In the genomic region with DNA sequence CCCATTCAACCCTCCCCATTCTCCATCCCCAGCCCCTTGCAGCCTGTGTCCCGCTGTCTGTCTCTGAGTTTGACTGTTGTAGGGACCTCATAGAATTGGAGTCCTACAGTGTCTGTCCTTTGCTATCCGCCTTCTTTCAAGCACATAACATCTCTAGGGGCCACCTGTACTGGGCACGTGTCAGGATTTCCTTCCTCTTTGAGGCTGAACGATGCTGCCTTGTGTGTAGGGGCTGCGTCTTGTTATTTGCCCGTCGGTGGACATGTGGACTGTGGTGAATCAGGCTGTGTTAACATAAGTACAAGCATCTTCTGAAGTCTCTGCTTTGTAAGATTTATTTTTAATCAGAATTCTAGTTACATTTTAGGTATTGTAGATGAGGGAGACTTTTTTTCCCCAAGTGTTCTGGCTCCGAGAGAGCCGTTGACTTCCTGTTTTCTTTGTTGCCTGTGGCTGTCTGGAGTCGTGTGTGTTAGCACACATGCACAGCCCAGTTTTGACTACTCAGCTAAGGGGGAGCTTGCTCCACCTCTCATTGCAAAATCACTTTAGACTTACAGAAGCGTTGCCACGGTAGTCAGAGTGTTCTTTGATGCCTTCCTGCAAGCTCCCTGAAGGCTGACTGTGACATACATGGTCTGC, we compare ENCODE assay signal across 8 cellular contexts. TPM values are rescaled to one million over a fixed set of nuclear protein-coding genes. Genes with fewer than 3 reads are reported as not detected.
DNase-seq lines count a peak whose midpoint lies in the region; ATAC-seq and TF ChIP-seq lines count a peak whose summit lies in the region.

No MANE protein-coding gene starts in this region.

- no peaks in the 10 kb centered on the region for H3K9me3 Mint-ChIP-seq in nephron progenitor cell

- H3K9me3 ChIP-seq in T-helper 17 cell (ENCODE audit: control insufficient read depth, low read length, poor library complexity, severe bottlenecking) (no peaks in the 10 kb centered on the region), esophagus muscularis mucosa (no peaks in the 10 kb centered on the region)
- no peaks in the 10 kb centered on the region for H3K9me3 ChIP-seq in effector memory CD4-positive, alpha-beta T cell (ENCODE audit: control insufficient read depth, low read length)

- TF ChIP-seq CTCF in nephron progenitor cell (IDR thresholded peaks at IDR 0.05), result no peak
- TF ChIP-seq CTCF in GM13977 (IDR thresholded peaks at IDR 0.05; ENCODE audit: extremely low read depth, insufficient read depth, missing control alignments), result no peak
- TF ChIP-seq CTCF in esophagus muscularis mucosa (IDR thresholded peaks at IDR 0.05), result no peak

- H3K4me1 ChIP-seq in effector memory CD4-positive, alpha-beta T cell (ENCODE audit: control insufficient read depth, insufficient read depth, low read length, poor library complexity, severe bottlenecking), result peaks cover 21% of the 10 kb centered on the region
- H3K4me1 ChIP-seq in esophagus muscularis mucosa, result peaks cover 0 to 9% (median 6%) of the 10 kb centered on the region in 4 donors

- no peak for TF ChIP-seq POLR2A in esophagus muscularis mucosa (IDR thresholded peaks at IDR 0.05; ENCODE audit: low read depth)

- peak overlapping the region; percentile 88 for H3K27ac Mint-ChIP-seq in T-helper 17 cell
- H3K27ac Mint-ChIP-seq in nephron progenitor cell, result peak overlapping the region; percentile 43

- H3K27me3 Mint-ChIP-seq in T-helper 17 cell (no peaks in the 10 kb centered on the region), nephron progenitor cell (ENCODE audit: low read depth, poor library complexity) (peaks cover 4% of the 10 kb centered on the region)

- H3K4me1 Mint-ChIP-seq in T-helper 17 cell (peaks cover 15% of the 10 kb centered on the region), nephron progenitor cell (no peaks in the 10 kb centered on the region)

- DNase-seq in GF-D8 (lab: John Stamatoyannopoulos, UW) (peak; percentile 93), T-helper 17 cell (no peak), nephron progenitor cell (no peak), GM13977 (ENCODE audit: low spot score) (no peak), esophagus muscularis mucosa (ENCODE audit: extremely low spot score) (no peak), NCI-H187 treated with DMSO at 0.1 percent for 48 hours (lab: John Stamatoyannopoulos, UW) (no peak)
- DNase-seq in effector memory CD4-positive, alpha-beta T cell, result peak in 2 of 3 donors; percentile 3 to 11

- no peak for TF ChIP-seq EP300 in esophagus muscularis mucosa (IDR thresholded peaks at IDR 0.05)

- H3K36me3 Mint-ChIP-seq in T-helper 17 cell (ENCODE audit: low read depth) (peaks cover 4% of the 10 kb centered on the region), nephron progenitor cell (ENCODE audit: low read depth) (peaks cover 39% of the 10 kb centered on the region)

- 70% methylated on average over 12 of the region's 12 CpGs for WGBS in esophagus muscularis mucosa

- no peaks in the 10 kb centered on the region for H3K27me3 ChIP-seq in effector memory CD4-positive, alpha-beta T cell (replicated peaks; ENCODE audit: control insufficient read depth, insufficient read depth, low read length, poor library complexity, severe bottlenecking)
- H3K27me3 ChIP-seq in esophagus muscularis mucosa, result no peaks in the 10 kb centered on the region

- intact Hi-C loops in esophagus muscularis mucosa (cut with DNase I), result no loop called here

- ATAC-seq in T-helper 17 cell, result peak; percentile 92
- no peak for ATAC-seq in HG02759 (IDR thresholded peaks at IDR 0.05; ENCODE audit: unreplicated experiment)

- peak overlapping the region; percentile 54 for H3K27ac ChIP-seq in effector memory CD4-positive, alpha-beta T cell (ENCODE audit: insufficient read depth, low read length, poor library complexity, severe bottlenecking)
- peak overlapping the region in 1 of 4 donors; percentile 39 for H3K27ac ChIP-seq in esophagus muscularis mucosa (replicated peaks in 1 of 4)

- H3K36me3 ChIP-seq in effector memory CD4-positive, alpha-beta T cell (ENCODE audit: control insufficient read depth, insufficient read depth, low read length), result peaks cover 34% of the 10 kb centered on the region
- H3K36me3 ChIP-seq in esophagus muscularis mucosa, result peaks cover 69 to 99% (median 92%) of the 10 kb centered on the region in 4 donors

- in situ Hi-C loops in GM13977 (cut with MboI; ENCODE audit: low pct_unique_long_range_greater_than_20kb, low sequenced_read_pairs, unreplicated experiment), result no loop called here

- peak overlapping the region; percentile 24 for H3K4me3 ChIP-seq in effector memory CD4-positive, alpha-beta T cell (ENCODE audit: insufficient read depth, low read depth, low read length, poor library complexity, severe bottlenecking)
- H3K4me3 ChIP-seq in esophagus muscularis mucosa, result no peak overlapping the region

- H3K4me3 Mint-ChIP-seq in T-helper 17 cell, result peak overlapping the region; percentile 77
- H3K4me3 Mint-ChIP-seq in nephron progenitor cell, result no peak overlapping the region

RNA-seq across cellular contexts. Expression of a gene that starts 26.1 kb away (rescaled TPM):
- total RNA-seq in T-helper 17 cell (100 to 1,000 TPM; 140 to 154 TPM), esophagus muscularis mucosa (10 to 100 TPM; 58.8 to 94.3 (median 83.3) TPM)

RNA-seq across cellular contexts. Expression of a gene that starts 26.2 kb away (rescaled TPM):
- total RNA-seq in T-helper 17 cell (1,000 to 10,000 TPM; 4,192 to 4,476 TPM), esophagus muscularis mucosa (1,000 to 10,000 TPM; 4,039 to 6,804 (median 5,312) TPM)

RNA-seq across cellular contexts. Expression of a gene that starts 41.3 kb away (rescaled TPM):
- total RNA-seq in T-helper 17 cell (1 to 10 TPM; 4.7 to 8.2 TPM), esophagus muscularis mucosa (1 to 10 TPM in 2 of 4 donors, under 1 TPM in 1, not detected in 1; 0.83 to 1.7 (median 1.4) TPM)

RNA-seq across cellular contexts. Expression of a gene that starts 43.9 kb away (rescaled TPM):
- 100 to 1,000 TPM; 197 to 251 TPM for total RNA-seq in T-helper 17 cell
- 100 to 1,000 TPM in 3 of 4 donors, 10 to 100 TPM in 1; 60.8 to 119 (median 105) TPM for total RNA-seq in esophagus muscularis mucosa

Comparison
In these comparisons a context has a peak if more than half of its experiments do, and no peak if none do; other contexts are left out.
1. DNase-seq: peak in GF-D8 (single experiment) and effector memory CD4-positive, alpha-beta T cell (2 of 3); none in T-helper 17 cell (0 of 3), nephron progenitor cell (single experiment), GM13977 (single experiment), esophagus muscularis mucosa (single experiment) and NCI-H187 treated with DMSO at 0.1 percent for 48 hours (single experiment).